ENCODE assay signal across 34 cellular contexts in the genomic region with DNA sequence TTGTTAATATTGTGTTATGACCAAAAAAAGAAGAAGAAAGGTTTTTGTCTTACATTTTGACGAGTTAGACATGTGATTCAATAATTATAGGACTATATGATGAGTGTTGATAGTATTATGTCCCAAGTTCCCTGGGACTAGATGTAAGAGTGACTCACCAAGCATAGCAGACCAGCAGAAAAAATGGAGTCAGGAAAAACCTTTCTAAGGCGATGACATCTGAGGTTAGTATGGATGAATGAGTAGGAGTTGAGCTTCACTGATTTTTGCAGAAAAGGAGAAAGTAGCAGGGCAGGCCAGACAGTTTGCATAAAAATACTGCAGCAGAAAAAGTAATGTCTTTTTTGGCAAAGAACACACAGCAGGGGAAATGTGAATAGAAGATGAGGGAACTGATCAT.
A peak's percentile ranks its signal among the peaks of the same experiment; 100 is the strongest.
DNase-seq lines count a peak whose midpoint lies in the region; ATAC-seq, FAIRE-seq and TF ChIP-seq lines count a peak whose summit lies in the region.
"Had no signal": no experiment of that assay in that cellular context is flagged by ENCODE, and none has a peak within 500 bp of the region (broad histone marks: within the 10 kb centered on the region; RNA-seq: fewer than 3 reads in every experiment).

No MANE protein-coding gene starts in this region.

- TF ChIP-seq CTCF in bronchial epithelial cell (IDR thresholded peaks at IDR 0.05; ENCODE audit: insufficient read depth, low read length, severe bottlenecking): no peak
- TF ChIP-seq CTCF in kidney epithelial cell (IDR thresholded peaks at IDR 0.05; ENCODE audit: insufficient read depth, low read length, poor library complexity, severe bottlenecking): no peak

- H3K36me3 ChIP-seq in bronchial epithelial cell (ENCODE audit: control insufficient read depth, insufficient read depth, low read length) (no peaks in the 10 kb centered on the region), kidney epithelial cell (ENCODE audit: control insufficient read depth, insufficient read depth, low read length) (no peaks in the 10 kb centered on the region)
- H3K36me3 ChIP-seq: gastrocnemius medialis, lower lobe of right lung, SJSA1, stomach, transverse colon had no signal

- no peak for FAIRE-seq in bronchial epithelial cell (lab: Jason Lieb, UNC)
- FAIRE-seq: A204.1, G401.6, small intestine, TTC549 had no signal

- H3K27me3 ChIP-seq in bronchial epithelial cell (ENCODE audit: control insufficient read depth, insufficient read depth, low read length): no peaks in the 10 kb centered on the region
- no peaks in the 10 kb centered on the region for H3K27me3 ChIP-seq in kidney epithelial cell (ENCODE audit: control insufficient read depth, insufficient read depth, low read length)
- H3K27me3 ChIP-seq: gastrocnemius medialis, SJSA1, stomach, transverse colon had no signal

- intact Hi-C loops in left ventricle myocardium superior (cut with micrococcal nuclease): no loop called here

- H3K4me3 ChIP-seq in bronchial epithelial cell (ENCODE audit: low read depth, low read length) (no peak overlapping the region), kidney epithelial cell (ENCODE audit: low read depth, low read length) (no peak overlapping the region)
- H3K4me3 ChIP-seq: gastrocnemius medialis, lower lobe of right lung, SJSA1, stomach, transverse colon had no signal

- ATAC-seq in GM18502 (IDR thresholded peaks at IDR 0.05; ENCODE audit: poor library complexity, unreplicated experiment) (no peak), left ventricle myocardium superior (no peak)
- ATAC-seq: activated naive CD4-positive, alpha-beta T cell treated with anti-CD3 and anti-CD28 coated beads, Interleukin-2, amount 50 U/mL, for 72 hours; gastrocnemius medialis; lower lobe of right lung; natural killer cell had no signal

- DNase-seq in AG08395 (ENCODE audit: low spot score) (peak; percentile 19), NCI-H446 treated with DMSO at 0.1 percent for 48 hours (lab: John Stamatoyannopoulos, UW) (peak; percentile 43), bronchial epithelial cell (ENCODE audit: low read depth) (peak; percentile 35), kidney epithelial cell (ENCODE audit: low read depth) (peak; percentile 52), left ventricle myocardium superior (no peak), NCI-H1105 treated with DMSO at 0.1 percent for 48 hours (lab: John Stamatoyannopoulos, UW) (no peak)
- DNase-seq in activated effector memory CD4-positive, alpha-beta T cell treated with Interleukin-2 at 50 U/mL for 16 hours: no peak
- DNase-seq: activated CD4-positive, alpha-beta memory T cell treated with anti-CD3 and anti-CD28 coated beads for 36 hours; activated CD4-positive, CD25-positive, alpha-beta regulatory T cell treated with anti-CD3 and anti-CD28 coated beads, Interleukin-2, amount 50 U/mL, for 72 hours; activated CD8-positive, alpha-beta memory T cell treated with anti-CD3 and anti-CD28 coated beads, Interleukin-2, amount 50 U/mL, for 4 hours; anterior cingulate cortex; cerebellar nuclear complex; gastrocnemius medialis; H7; islet precursor cell; lower lobe of right lung; natural killer cell; NCI-H1092 treated with DMSO at 0.1 percent for 48 hours; NCI-H187 treated with DMSO at 0.1 percent for 48 hours; NCI-H2227 treated with DMSO at 0.1 percent for 48 hours; NCI-H748 treated with DMSO at 0.1 percent for 48 hours; retina; RPMI8226; small intestine; stimulated activated CD4-positive, alpha-beta T cell treated with anti-CD3 and anti-CD28 coated beads, Interleukin-1b, Interleukin-23, amount 100 ng/mL, for 48 hours; stomach; T-helper 1 cell; transverse colon had no signal

Comparison
In these comparisons a context has a peak if more than half of its experiments do, and no peak if none do; other contexts are left out.
1. DNase-seq: peak in AG08395 (single experiment), NCI-H446 treated with DMSO at 0.1 percent for 48 hours (single experiment), bronchial epithelial cell (single experiment) and kidney epithelial cell (single experiment); none in left ventricle myocardium superior (single experiment), activated effector memory CD4-positive, alpha-beta T cell treated with Interleukin-2 at 50 U/mL for 16 hours (single experiment) and NCI-H1105 treated with DMSO at 0.1 percent for 48 hours (single experiment).